ENCODE assay signal across 24 cellular contexts in genomic region chr9:94927048-94927761, GRCh38.
DNase-seq lines count a peak whose midpoint lies in the region; ATAC-seq and TF ChIP-seq lines count a peak whose summit lies in the region.
"Had no signal": no experiment of that assay in that cellular context is flagged by ENCODE, and none has a peak within 500 bp of the region (broad histone marks: within the 10 kb centered on the region; RNA-seq: fewer than 3 reads in every experiment).

No MANE protein-coding gene starts in this region.

- no peak overlapping the region for H2BK5ac ChIP-seq in mesenchymal stem cell (ENCODE audit: low read depth, low read length, poor library complexity, severe bottlenecking)

- H3K4me3 Mint-ChIP-seq in HFFc6, result no peak overlapping the region
- no peak overlapping the region for H3K4me3 Mint-ChIP-seq in WTC11
- H3K4me3 Mint-ChIP-seq in type B pancreatic cell, result no peak overlapping the region
- H3K4me3 Mint-ChIP-seq: activated CD8-positive, alpha-beta T cell treated with anti-CD3 and anti-CD28 coated beads, Interleukin-2, amount 10 ng/mL, durations not matched to agents 7 days and 5 days; activated naive CD8-positive, alpha-beta T cell treated with anti-CD3 and anti-CD28 coated beads, Interleukin-2, amount 50 U/mL, for 24 hours; CD4-positive, alpha-beta T cell; T-cell had no signal

- H2BK15ac ChIP-seq in mesenchymal stem cell (ENCODE audit: low read depth, poor library complexity, severe bottlenecking), result no peak overlapping the region

- no peak overlapping the region for H3K14ac ChIP-seq in mesenchymal stem cell (ENCODE audit: low read length in 2 of 2)

- WGBS in mesenchymal stem cell, result 89% methylated on average over 12 of the region's 12 CpGs
- WGBS in gastroesophageal sphincter (ENCODE audit: low coverage in 1 of 2), 2 donors, result 94 to 96% methylated on average over 2 to 10 of the region's 12 CpGs

- H3K4me1 Mint-ChIP-seq in HFFc6 (ENCODE audit: low read depth) (peaks cover 65% of the 10 kb centered on the region), WTC11 (peaks cover 28% of the 10 kb centered on the region), type B pancreatic cell (ENCODE audit: unreplicated experiment) (peaks cover 69% of the 10 kb centered on the region)
- H3K4me1 Mint-ChIP-seq: activated naive CD8-positive, alpha-beta T cell treated with anti-CD3 and anti-CD28 coated beads, Interleukin-2, amount 50 U/mL, for 24 hours; T-cell had no signal

- no peak overlapping the region for H2BK120ac ChIP-seq in mesenchymal stem cell (ENCODE audit: low read depth, low read length)

- H3K4me1 ChIP-seq in mesenchymal stem cell (ENCODE audit: control insufficient read depth, insufficient read depth, low read depth, low read length) (peaks cover 35% of the 10 kb centered on the region), gastroesophageal sphincter (peaks cover 0 to 29% (median 19%) of the 10 kb centered on the region in 3 donors)

- peak overlapping the region; percentile 1 for H4K91ac ChIP-seq in mesenchymal stem cell (ENCODE audit: low read length)

- TF ChIP-seq POLR2A in gastroesophageal sphincter (IDR thresholded peaks at IDR 0.05), result no peak

- H3K27me3 Mint-ChIP-seq in HFFc6 (ENCODE audit: insufficient read depth) (no peaks in the 10 kb centered on the region; the same call in 1 of the 2 replicates), WTC11 (ENCODE audit: low read depth) (no peaks in the 10 kb centered on the region; the same call in none of the 2 replicates), type B pancreatic cell (no peaks in the 10 kb centered on the region)
- H3K27me3 Mint-ChIP-seq: activated naive CD8-positive, alpha-beta T cell treated with anti-CD3 and anti-CD28 coated beads, Interleukin-2, amount 50 U/mL, for 24 hours; CD4-positive, alpha-beta T cell; T-cell had no signal

- no peaks in the 10 kb centered on the region for H3K9me3 Mint-ChIP-seq in HFFc6
- H3K9me3 Mint-ChIP-seq in WTC11, result no peaks in the 10 kb centered on the region
- no peaks in the 10 kb centered on the region for H3K9me3 Mint-ChIP-seq in type B pancreatic cell
- H3K9me3 Mint-ChIP-seq: activated naive CD8-positive, alpha-beta T cell treated with anti-CD3 and anti-CD28 coated beads, Interleukin-2, amount 50 U/mL, for 24 hours; CD4-positive, alpha-beta T cell; T-cell had no signal

- peak overlapping the region; percentile 67 for H3K27ac Mint-ChIP-seq in HFFc6
- peak overlapping the region; percentile 26 for H3K27ac Mint-ChIP-seq in WTC11
- H3K27ac Mint-ChIP-seq in type B pancreatic cell, result peak overlapping the region; percentile 47
- H3K27ac Mint-ChIP-seq: activated CD8-positive, alpha-beta T cell treated with anti-CD3 and anti-CD28 coated beads, Interleukin-2, amount 10 ng/mL, durations not matched to agents 7 days and 5 days; activated naive CD8-positive, alpha-beta T cell treated with anti-CD3 and anti-CD28 coated beads, Interleukin-2, amount 50 U/mL, for 24 hours; CD4-positive, alpha-beta T cell; T-cell had no signal

- no peak for TF ChIP-seq EP300 in gastroesophageal sphincter (IDR thresholded peaks at IDR 0.05)

- DNase-seq in HFFc6, result no peak
- no peak for DNase-seq in WTC11 (ENCODE audit: low spot score)
- no peak for DNase-seq in mesenchymal stem cell
- DNase-seq in type B pancreatic cell (ENCODE audit: extremely low spot score, unreplicated experiment), result no peak
- DNase-seq in activated T-cell treated with anti-CD3 and anti-CD28 coated beads, Interleukin-2, amount 50 U/mL, for 48 hours, result no peak
- DNase-seq: activated CD4-positive, alpha-beta T cell treated with anti-CD3 and anti-CD28 coated beads for 1 hour; activated CD8-positive, alpha-beta T cell treated with anti-CD3 and anti-CD28 coated beads, Interleukin-2, amount 10 ng/mL, durations not matched to agents 7 days and 5 days; activated effector memory CD4-positive, alpha-beta T cell treated with anti-CD3 and anti-CD28 coated beads, Interleukin-2, amount 50 U/mL, for 16 hours; activated naive CD8-positive, alpha-beta T cell treated with anti-CD3 and anti-CD28 coated beads, Interleukin-2, amount 50 U/mL, for 24 hours; activated T-cell treated with anti-CD3 and anti-CD28 coated beads for 4 hours; body of pancreas; CD4-positive, alpha-beta T cell; effector CD8-positive, alpha-beta T cell; HCEC 1CT; NCI-H1105; NCI-H2081 treated with DMSO at 0.1 percent for 48 hours; NCI-H446; OCI-M1; SHP77; stimulated activated CD4-positive, alpha-beta T cell treated with anti-CD3 and anti-CD28 coated beads, Interleukin-1b, Interleukin-23, amount 100 ng/mL, for 48 hours; T-cell had no signal

- H3K36me3 ChIP-seq in mesenchymal stem cell (ENCODE audit: control insufficient read depth in 1 of 2, insufficient read depth in 2 of 2, low read depth in 1 of 2, low read length in 2 of 2), result peaks cover 0 to 32% of the 10 kb centered on the region in 2 experiments
- H3K36me3 ChIP-seq in gastroesophageal sphincter, result no peaks in the 10 kb centered on the region
- H3K36me3 ChIP-seq: suprapubic skin had no signal

- H3K18ac ChIP-seq in mesenchymal stem cell (ENCODE audit: low read depth in 1 of 2, low read length in 2 of 2), result no peak overlapping the region

- peaks cover 41% of the 10 kb centered on the region for H3K36me3 Mint-ChIP-seq in HFFc6 (ENCODE audit: low read depth)
- no peaks in the 10 kb centered on the region for H3K36me3 Mint-ChIP-seq in WTC11
- H3K36me3 Mint-ChIP-seq in type B pancreatic cell, result peaks cover 20% of the 10 kb centered on the region

- TF ChIP-seq CTCF in HFFc6 (IDR thresholded peaks at IDR 0.05) (no peak), WTC11 (IDR thresholded peaks at IDR 0.05) (no peak), type B pancreatic cell (conservative IDR thresholded peaks at IDR 0.05) (no peak), gastroesophageal sphincter (IDR thresholded peaks at IDR 0.05) (no peak)

- H3K9ac ChIP-seq in mesenchymal stem cell (ENCODE audit: low read length), result no peak overlapping the region

- H3K9me3 ChIP-seq in mesenchymal stem cell (ENCODE audit: control insufficient read depth, low read length) (no peaks in the 10 kb centered on the region), gastroesophageal sphincter (no peaks in the 10 kb centered on the region)
- H3K9me3 ChIP-seq: body of pancreas, suprapubic skin had no signal

- H2BK12ac ChIP-seq in mesenchymal stem cell (ENCODE audit: low read length in 2 of 2), result peak overlapping the region in 1 of 2 experiments; percentile 73

- ATAC-seq in WTC11 (no peak), HG02938 (IDR thresholded peaks at IDR 0.05; ENCODE audit: unreplicated experiment) (no peak), gastroesophageal sphincter (no peak)
- ATAC-seq: activated CD8-positive, alpha-beta T cell treated with anti-CD3 and anti-CD28 coated beads, Interleukin-2, amount 10 ng/mL, durations not matched to agents 7 days and 5 days; activated naive CD8-positive, alpha-beta T cell treated with anti-CD3 and anti-CD28 coated beads, Interleukin-2, amount 50 U/mL, for 24 hours; body of pancreas; T-cell had no signal

- H4K8ac ChIP-seq in mesenchymal stem cell (ENCODE audit: low read length), result no peak overlapping the region

- H3K4me3 ChIP-seq in mesenchymal stem cell (ENCODE audit: insufficient read depth in 1 of 2, low read depth in 1 of 2, low read length in 2 of 2) (no peak overlapping the region), gastroesophageal sphincter (no peak overlapping the region)
- H3K4me3 ChIP-seq: body of pancreas, suprapubic skin had no signal

- H3K4ac ChIP-seq in mesenchymal stem cell (ENCODE audit: low read depth in 1 of 2, low read length in 2 of 2), result peak overlapping the region in 1 of 2 experiments; percentile 26

- POLR2A ChIA-PET in WTC11 (lab: Charles Lee), result no interaction called here

- no peak overlapping the region for H3K27ac ChIP-seq in mesenchymal stem cell (ENCODE audit: low read length, poor library complexity, severe bottlenecking)
- no peak overlapping the region for H3K27ac ChIP-seq in gastroesophageal sphincter
- H3K27ac ChIP-seq: body of pancreas had no signal

- CTCF ChIA-PET in WTC11 (lab: Charles Lee), result no interaction called here

- H3K4me2 ChIP-seq in mesenchymal stem cell (ENCODE audit: low read length, poor library complexity, severe bottlenecking), result no peak overlapping the region

- H2AK5ac ChIP-seq in mesenchymal stem cell (ENCODE audit: low read length, severe bottlenecking), result peak overlapping the region; percentile 84

- H3K23ac ChIP-seq in mesenchymal stem cell (ENCODE audit: low read length in 2 of 2), result no peak overlapping the region

- H3K27me3 ChIP-seq in mesenchymal stem cell (ENCODE audit: control insufficient read depth in 1 of 2, insufficient read depth in 1 of 2, low read length in 2 of 2) (no peaks in the 10 kb centered on the region), gastroesophageal sphincter (no peaks in the 10 kb centered on the region)
- H3K27me3 ChIP-seq: body of pancreas, suprapubic skin had no signal

- no peak overlapping the region for H2AFZ ChIP-seq in mesenchymal stem cell (ENCODE audit: low read depth, low read length)

- H3K79me1 ChIP-seq in mesenchymal stem cell (replicated peaks; ENCODE audit: low read length, poor library complexity, severe bottlenecking), result peaks cover 38% of the 10 kb centered on the region

TF ChIP-seq in WTC11, 78 proteins besides CTCF, POLR2A, EP300 and RAD21 (continues in another document):
- TF ChIP-seq FOXJ3 (CRISPR knock-in tag; IDR thresholded peaks at IDR 0.05; ENCODE audit: borderline replicate concordance) (no peak), CBFB (CRISPR knock-in tag; IDR thresholded peaks at IDR 0.05; ENCODE audit: low read depth) (no peak), RORB (CRISPR knock-in tag; IDR thresholded peaks at IDR 0.05) (no peak), NFYB (CRISPR knock-in tag; conservative IDR thresholded peaks at IDR 0.05; ENCODE audit: low read depth) (no peak), TEAD4 (CRISPR knock-in tag; IDR thresholded peaks at IDR 0.05) (no peak), HMGXB4 (CRISPR knock-in tag; IDR thresholded peaks at IDR 0.05) (no peak), NR1H2 (CRISPR knock-in tag; IDR thresholded peaks at IDR 0.05) (no peak)
